In genomic region chr4:175252642-175253041, GRCh38 we compare ENCODE assay signal across 25 cellular contexts.
"Had no signal": no experiment of that assay in that cellular context is flagged by ENCODE, and none has a peak within 500 bp of the region (broad histone marks: within the 10 kb centered on the region; RNA-seq: fewer than 3 reads in every experiment).

No MANE protein-coding gene starts in this region.

- H3K4me3 Mint-ChIP-seq: activated naive CD4-positive, alpha-beta T cell treated with anti-CD3 and anti-CD28 coated beads for 36 hours; activated naive CD8-positive, alpha-beta T cell treated with anti-CD3 and anti-CD28 coated beads, Interleukin-2, amount 10 ng/mL, durations not matched to agents 7 days and 5 days; naive thymus-derived CD4-positive, alpha-beta T cell; neural crest cell; type B pancreatic cell had no signal

- H3K4me3 ChIP-seq: heart right ventricle, lower lobe of right lung, sigmoid colon, smooth muscle cell, testis, vagina had no signal

- H3K27ac Mint-ChIP-seq: activated naive CD4-positive, alpha-beta T cell treated with anti-CD3 and anti-CD28 coated beads for 36 hours; activated naive CD8-positive, alpha-beta T cell treated with anti-CD3 and anti-CD28 coated beads, Interleukin-2, amount 10 ng/mL, durations not matched to agents 7 days and 5 days; naive thymus-derived CD4-positive, alpha-beta T cell; type B pancreatic cell had no signal

- DNase-seq: activated CD4-positive, alpha-beta T cell treated with anti-CD3 and anti-CD28 coated beads for 4 hours; activated CD4-positive, alpha-beta T cell treated with anti-CD3 and anti-CD28 coated beads, Interleukin-2, amount 50 U/mL, for 48 hours; activated naive CD4-positive, alpha-beta T cell treated with anti-CD3 and anti-CD28 coated beads for 36 hours; activated naive CD8-positive, alpha-beta T cell treated with anti-CD3 and anti-CD28 coated beads, Interleukin-2, amount 10 ng/mL, durations not matched to agents 7 days and 5 days; activated T-cell treated with anti-CD3 and anti-CD28 coated beads, Interleukin-2, amount 50 U/mL, for 48 hours; amniotic stem cell; cerebellar nuclear complex; cortex of kidney; foreskin fibroblast; heart right ventricle; lower lobe of right lung; occipital lobe; sigmoid colon; stimulated activated CD4-positive, alpha-beta T cell treated with anti-CD3 and anti-CD28 coated beads, Interleukin-15, amount 100 ng/mL, for 24 hours; stimulated activated CD8-positive, alpha-beta memory T cell treated with anti-CD3 and anti-CD28 coated beads, Interleukin-4, amount 100 ng/mL, for 48 hours; stimulated activated naive CD4-positive, alpha-beta T cell; testis had no signal

- H3K27me3 Mint-ChIP-seq: activated naive CD8-positive, alpha-beta T cell treated with anti-CD3 and anti-CD28 coated beads, Interleukin-2, amount 10 ng/mL, durations not matched to agents 7 days and 5 days; naive thymus-derived CD4-positive, alpha-beta T cell; type B pancreatic cell had no signal

- H3K4me2 ChIP-seq: smooth muscle cell had no signal

- FAIRE-seq: endometrium, keratinocyte, TTC549 had no signal

- H3K4me1 Mint-ChIP-seq: activated naive CD8-positive, alpha-beta T cell treated with anti-CD3 and anti-CD28 coated beads, Interleukin-2, amount 10 ng/mL, durations not matched to agents 7 days and 5 days; naive thymus-derived CD4-positive, alpha-beta T cell; neural crest cell had no signal

- H3K27ac ChIP-seq: heart right ventricle, lower lobe of right lung, sigmoid colon, testis, vagina had no signal

- H3K36me3 Mint-ChIP-seq: activated naive CD8-positive, alpha-beta T cell treated with anti-CD3 and anti-CD28 coated beads, Interleukin-2, amount 10 ng/mL, durations not matched to agents 7 days and 5 days; naive thymus-derived CD4-positive, alpha-beta T cell; type B pancreatic cell had no signal

- H3K36me3 ChIP-seq: heart right ventricle, lower lobe of right lung, sigmoid colon, vagina had no signal

- H3K9me3 ChIP-seq: lower lobe of right lung, testis, vagina had no signal

- H3K4me1 ChIP-seq: heart right ventricle, lower lobe of right lung, sigmoid colon, testis, vagina had no signal

- H3K9me3 Mint-ChIP-seq: activated naive CD4-positive, alpha-beta T cell treated with anti-CD3 and anti-CD28 coated beads for 36 hours; activated naive CD8-positive, alpha-beta T cell treated with anti-CD3 and anti-CD28 coated beads, Interleukin-2, amount 10 ng/mL, durations not matched to agents 7 days and 5 days; neural crest cell; type B pancreatic cell had no signal

- H3K27me3 ChIP-seq: heart right ventricle, sigmoid colon, testis, vagina had no signal

- ATAC-seq: heart right ventricle; naive thymus-derived CD4-positive, alpha-beta T cell had no signal
